ENCODE assay signal across 1 cellular context in genomic region chr4:140704964-140705363, GRCh38.
A peak's percentile ranks its signal among the peaks of the same experiment; 100 is the strongest.
TF ChIP-seq lines count a peak whose summit lies in the region.

No MANE protein-coding gene starts in this region.

TF ChIP-seq in GM12878, 131 proteins besides CTCF, POLR2A, EP300 and RAD21 (continued from another document):
- no peak for TF ChIP-seq BCLAF1 (IDR thresholded peaks at IDR 0.05)
- no peak for TF ChIP-seq ZNF687 (IDR thresholded peaks at IDR 0.05)
- TF ChIP-seq, protein P1, sequence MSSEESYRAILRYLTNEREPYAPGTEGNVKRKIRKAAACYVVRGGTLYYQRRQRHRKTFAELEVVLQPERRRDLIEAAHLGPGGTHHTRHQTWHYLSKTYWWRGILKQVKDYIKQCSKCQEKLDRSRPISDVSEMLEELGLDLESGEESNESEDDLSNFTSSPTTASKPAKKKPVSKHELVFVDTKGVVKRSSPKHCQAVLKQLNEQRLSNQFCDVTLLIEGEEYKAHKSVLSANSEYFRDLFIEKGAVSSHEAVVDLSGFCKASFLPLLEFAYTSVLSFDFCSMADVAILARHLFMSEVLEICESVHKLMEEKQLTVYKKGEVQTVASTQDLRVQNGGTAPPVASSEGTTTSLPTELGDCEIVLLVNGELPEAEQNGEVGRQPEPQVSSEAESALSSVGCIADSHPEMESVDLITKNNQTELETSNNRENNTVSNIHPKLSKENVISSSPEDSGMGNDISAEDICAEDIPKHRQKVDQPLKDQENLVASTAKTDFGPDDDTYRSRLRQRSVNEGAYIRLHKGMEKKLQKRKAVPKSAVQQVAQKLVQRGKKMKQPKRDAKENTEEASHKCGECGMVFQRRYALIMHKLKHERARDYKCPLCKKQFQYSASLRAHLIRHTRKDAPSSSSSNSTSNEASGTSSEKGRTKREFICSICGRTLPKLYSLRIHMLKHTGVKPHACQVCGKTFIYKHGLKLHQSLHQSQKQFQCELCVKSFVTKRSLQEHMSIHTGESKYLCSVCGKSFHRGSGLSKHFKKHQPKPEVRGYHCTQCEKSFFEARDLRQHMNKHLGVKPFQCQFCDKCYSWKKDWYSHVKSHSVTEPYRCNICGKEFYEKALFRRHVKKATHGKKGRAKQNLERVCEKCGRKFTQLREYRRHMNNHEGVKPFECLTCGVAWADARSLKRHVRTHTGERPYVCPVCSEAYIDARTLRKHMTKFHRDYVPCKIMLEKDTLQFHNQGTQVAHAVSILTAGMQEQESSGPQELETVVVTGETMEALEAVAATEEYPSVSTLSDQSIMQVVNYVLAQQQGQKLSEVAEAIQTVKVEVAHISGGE (CRISPR knock-in tag; IDR thresholded peaks at IDR 0.05) = no peak
- peak; percentile 36; the same call in 1 of the 2 replicates for TF ChIP-seq JUNB (IDR thresholded peaks at IDR 0.05)
- TF ChIP-seq YY1 (IDR thresholded peaks at IDR 0.05; ENCODE audit: low read depth, low read length) = no peak
- TF ChIP-seq, protein P2, sequence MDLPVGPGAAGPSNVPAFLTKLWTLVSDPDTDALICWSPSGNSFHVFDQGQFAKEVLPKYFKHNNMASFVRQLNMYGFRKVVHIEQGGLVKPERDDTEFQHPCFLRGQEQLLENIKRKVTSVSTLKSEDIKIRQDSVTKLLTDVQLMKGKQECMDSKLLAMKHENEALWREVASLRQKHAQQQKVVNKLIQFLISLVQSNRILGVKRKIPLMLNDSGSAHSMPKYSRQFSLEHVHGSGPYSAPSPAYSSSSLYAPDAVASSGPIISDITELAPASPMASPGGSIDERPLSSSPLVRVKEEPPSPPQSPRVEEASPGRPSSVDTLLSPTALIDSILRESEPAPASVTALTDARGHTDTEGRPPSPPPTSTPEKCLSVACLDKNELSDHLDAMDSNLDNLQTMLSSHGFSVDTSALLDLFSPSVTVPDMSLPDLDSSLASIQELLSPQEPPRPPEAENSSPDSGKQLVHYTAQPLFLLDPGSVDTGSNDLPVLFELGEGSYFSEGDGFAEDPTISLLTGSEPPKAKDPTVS (IDR thresholded peaks at IDR 0.05; ENCODE audit: low read depth, low read length) = no peak
- TF ChIP-seq TCF3 (IDR thresholded peaks at IDR 0.05; ENCODE audit: borderline replicate concordance, insufficient read depth, low read depth, low read length) = no peak
- no peak for TF ChIP-seq MTA2 (IDR thresholded peaks at IDR 0.05; ENCODE audit: low read depth)
- no peak for TF ChIP-seq HDAC6 (IDR thresholded peaks at IDR 0.05; ENCODE audit: unreplicated experiment)
